In genomic region chr15:42273900-42274692, GRCh38 we compare ENCODE assay signal across 8 cellular contexts. TPM values are rescaled to one million over a fixed set of nuclear protein-coding genes. Genes with fewer than 3 reads are reported as not detected.
DNase-seq lines count a peak whose midpoint lies in the region; ATAC-seq and TF ChIP-seq lines count a peak whose summit lies in the region.

No MANE protein-coding gene starts in this region.

- peaks cover 32% of the 10 kb centered on the region for H3K4me1 Mint-ChIP-seq in activated T-helper 2 cell treated with anti-CD3 and anti-CD28 coated beads, Interferon-gamma antibody, Interleukin-2, Interleukin-4, amounts not matched to agents 10 μg/mL and 5 μg/mL and 100 μg/mL, durations not matched to agents 14 hours and 24 hours and 36 hours (ENCODE audit: low read depth)
- H3K4me1 Mint-ChIP-seq in nephron progenitor cell = peaks cover 43% of the 10 kb centered on the region
- H3K4me1 Mint-ChIP-seq in stimulated activated naive CD8-positive, alpha-beta T cell treated with anti-CD3 and anti-CD28 coated beads, Interleukin-15, Interleukin-2, amounts not matched to agents 100 ng/mL and 50 ng/mL, for 24 hours (ENCODE audit: low read depth) = peaks cover 45% of the 10 kb centered on the region

- no peaks in the 10 kb centered on the region for H3K9me3 ChIP-seq in Panc1 (ENCODE audit: control insufficient read depth, insufficient read depth, low read depth, low read length)

- POLR2A ChIA-PET in Panc1 (lab: Charles Lee) = interaction anchor here (0.6 to 1.0 kb wide), 5 partner anchors 8 to 667 kb away, joined by 3 to 14 read pairs (median 3); no protein-coding TSS in a partner anchor

- H3K4me3 Mint-ChIP-seq in activated T-helper 2 cell treated with anti-CD3 and anti-CD28 coated beads, Interferon-gamma antibody, Interleukin-2, Interleukin-4, amounts not matched to agents 10 μg/mL and 5 μg/mL and 100 μg/mL, durations not matched to agents 14 hours and 24 hours and 36 hours (ENCODE audit: low read depth) = peak overlapping the region; percentile 98
- peak overlapping the region; percentile 97 for H3K4me3 Mint-ChIP-seq in nephron progenitor cell
- H3K4me3 Mint-ChIP-seq in stimulated activated naive CD8-positive, alpha-beta T cell treated with anti-CD3 and anti-CD28 coated beads, Interleukin-15, Interleukin-2, amounts not matched to agents 100 ng/mL and 50 ng/mL, for 24 hours = peak overlapping the region; percentile 99

- ATAC-seq in GM18868 (IDR thresholded peaks at IDR 0.05; ENCODE audit: unreplicated experiment) (peak; percentile 26), HG03432 (IDR thresholded peaks at IDR 0.05; ENCODE audit: unreplicated experiment) (peak; percentile 22), Panc1 (peak; percentile 42)

- DNase-seq in Panc1 (ENCODE audit: low read depth, low spot score) (no peak), fibroblast of the aortic adventitia (ENCODE audit: low read depth) (peak; percentile 73), nephron progenitor cell (peak; percentile 35)
- DNase-seq in activated T-helper 2 cell treated with anti-CD3 and anti-CD28 coated beads, Interferon-gamma antibody, Interleukin-2, Interleukin-4, amounts not matched to agents 10 μg/mL and 5 μg/mL and 100 μg/mL, durations not matched to agents 14 hours and 24 hours and 36 hours (ENCODE audit: low spot score) = peak; percentile 61

- peaks cover 23% of the 10 kb centered on the region for H3K4me1 ChIP-seq in Panc1 (ENCODE audit: control insufficient read depth, insufficient read depth, low read length)

- peak overlapping the region; percentile 100 for H3K27ac Mint-ChIP-seq in activated T-helper 2 cell treated with anti-CD3 and anti-CD28 coated beads, Interferon-gamma antibody, Interleukin-2, Interleukin-4, amounts not matched to agents 10 μg/mL and 5 μg/mL and 100 μg/mL, durations not matched to agents 14 hours and 24 hours and 36 hours
- H3K27ac Mint-ChIP-seq in nephron progenitor cell = peak overlapping the region; percentile 100
- peak overlapping the region; percentile 99 for H3K27ac Mint-ChIP-seq in stimulated activated naive CD8-positive, alpha-beta T cell treated with anti-CD3 and anti-CD28 coated beads, Interleukin-15, Interleukin-2, amounts not matched to agents 100 ng/mL and 50 ng/mL, for 24 hours

- no peaks in the 10 kb centered on the region for H3K27me3 Mint-ChIP-seq in activated T-helper 2 cell treated with anti-CD3 and anti-CD28 coated beads, Interferon-gamma antibody, Interleukin-2, Interleukin-4, amounts not matched to agents 10 μg/mL and 5 μg/mL and 100 μg/mL, durations not matched to agents 14 hours and 24 hours and 36 hours (ENCODE audit: low read depth)
- no peaks in the 10 kb centered on the region for H3K27me3 Mint-ChIP-seq in nephron progenitor cell (ENCODE audit: low read depth, poor library complexity)
- H3K27me3 Mint-ChIP-seq in stimulated activated naive CD8-positive, alpha-beta T cell treated with anti-CD3 and anti-CD28 coated beads, Interleukin-15, Interleukin-2, amounts not matched to agents 100 ng/mL and 50 ng/mL, for 24 hours = no peaks in the 10 kb centered on the region

- no peaks in the 10 kb centered on the region for H3K27me3 ChIP-seq in Panc1 (ENCODE audit: control insufficient read depth, insufficient read depth, low read length)

- H3K27ac ChIP-seq in 22Rv1 (peak overlapping the region; percentile 97), Panc1 (ENCODE audit: low read length) (peak overlapping the region; percentile 100)

- H3K4me3 ChIP-seq in Panc1 (ENCODE audit: low read depth in 2 of 2, low read length in 2 of 2) = peak overlapping the region; percentile 66 to 93
- H3K4me3 ChIP-seq in fibroblast of the aortic adventitia (ENCODE audit: low read depth, low read length) = peak overlapping the region; percentile 96

- peaks cover 30% of the 10 kb centered on the region for H3K36me3 Mint-ChIP-seq in activated T-helper 2 cell treated with anti-CD3 and anti-CD28 coated beads, Interferon-gamma antibody, Interleukin-2, Interleukin-4, amounts not matched to agents 10 μg/mL and 5 μg/mL and 100 μg/mL, durations not matched to agents 14 hours and 24 hours and 36 hours (ENCODE audit: low read depth)
- peaks cover 23% of the 10 kb centered on the region for H3K36me3 Mint-ChIP-seq in nephron progenitor cell (ENCODE audit: low read depth)
- peaks cover 24% of the 10 kb centered on the region for H3K36me3 Mint-ChIP-seq in stimulated activated naive CD8-positive, alpha-beta T cell treated with anti-CD3 and anti-CD28 coated beads, Interleukin-15, Interleukin-2, amounts not matched to agents 100 ng/mL and 50 ng/mL, for 24 hours (ENCODE audit: low read depth)

- H3K36me3 ChIP-seq in Panc1 (ENCODE audit: control insufficient read depth, insufficient read depth, low read length) = peaks cover 4% of the 10 kb centered on the region; the same call in 1 of the 2 replicates

- TF ChIP-seq CTCF in 22Rv1 (IDR thresholded peaks at IDR 0.05) (no peak), Panc1 (IDR thresholded peaks at IDR 0.05) (no peak), fibroblast of the aortic adventitia (IDR thresholded peaks at IDR 0.05; ENCODE audit: insufficient read depth, low read length) (no peak), nephron progenitor cell (IDR thresholded peaks at IDR 0.05) (no peak)

- TSS peak; percentile 86 for BruUV-seq in Panc1 (replicated peaks; lab: Mats Ljungman, UMichigan)

- in situ Hi-C loops in Panc1 (cut with HindIII; ENCODE audit: low pct_unique_long_range_greater_than_20kb, low sequenced_read_pairs) = no loop called here

- intact Hi-C loops in Panc1 (cut with micrococcal nuclease; ENCODE audit: unreplicated experiment) = loop anchor here (2.0 kb wide), 1 partner anchor 29 kb away; no protein-coding TSS in a partner anchor
- intact Hi-C loops in activated T-helper 2 cell treated with anti-CD3 and anti-CD28 coated beads, Interferon-gamma antibody, Interleukin-2, Interleukin-4, amounts not matched to agents 10 μg/mL and 5 μg/mL and 100 μg/mL, durations not matched to agents 14 hours and 24 hours and 36 hours (cut with micrococcal nuclease) = loop anchor here (1.0 to 5.0 kb wide), 5 partner anchors 65 to 782 kb away; partner anchors contain the start of genes ITPKA, SNAP23, STARD9 and VPS39

- CTCF ChIA-PET in Panc1 (lab: Charles Lee) = interaction anchor here (0.6 kb wide), 1 partner anchor 10 kb away, joined by 3 read pairs; no protein-coding TSS in a partner anchor

- H3K9me3 Mint-ChIP-seq in activated T-helper 2 cell treated with anti-CD3 and anti-CD28 coated beads, Interferon-gamma antibody, Interleukin-2, Interleukin-4, amounts not matched to agents 10 μg/mL and 5 μg/mL and 100 μg/mL, durations not matched to agents 14 hours and 24 hours and 36 hours = no peaks in the 10 kb centered on the region
- H3K9me3 Mint-ChIP-seq in nephron progenitor cell = no peaks in the 10 kb centered on the region
- no peaks in the 10 kb centered on the region for H3K9me3 Mint-ChIP-seq in stimulated activated naive CD8-positive, alpha-beta T cell treated with anti-CD3 and anti-CD28 coated beads, Interleukin-15, Interleukin-2, amounts not matched to agents 100 ng/mL and 50 ng/mL, for 24 hours

RNA-seq across cellular contexts. Expression of gene TMEM87A, which starts 0.9 kb away (rescaled TPM):
- total RNA-seq in Panc1 (2021; ENCODE audit: unreplicated experiment) (49.6 TPM), fibroblast of the aortic adventitia (ENCODE audit: low replicate concordance) (71.5 and 79.8 TPM in 2 replicates)
- 23.1 TPM for polyA plus RNA-seq in Panc1 (2012; ENCODE audit: insufficient read length)
- 34.1 and 34.8 TPM in 2 replicates for total RNA-seq in activated T-helper 2 cell treated with anti-CD3 and anti-CD28 coated beads, Interferon-gamma antibody, Interleukin-2, Interleukin-4, amounts not matched to agents 10 μg/mL and 5 μg/mL and 100 μg/mL, durations not matched to agents 14 hours and 24 hours and 36 hours

RNA-seq across cellular contexts. Expression of gene GANC, which starts 1.1 kb away (rescaled TPM):
- total RNA-seq in Panc1 (2021; ENCODE audit: unreplicated experiment) (21.1 TPM), fibroblast of the aortic adventitia (ENCODE audit: low replicate concordance) (27.6 and 32.5 TPM in 2 replicates)
- polyA plus RNA-seq in Panc1 (2012; ENCODE audit: insufficient read length) = 12.5 TPM
- 19.5 and 22.4 TPM in 2 replicates for total RNA-seq in activated T-helper 2 cell treated with anti-CD3 and anti-CD28 coated beads, Interferon-gamma antibody, Interleukin-2, Interleukin-4, amounts not matched to agents 10 μg/mL and 5 μg/mL and 100 μg/mL, durations not matched to agents 14 hours and 24 hours and 36 hours
